8 cellular contexts compared by ENCODE assay signal in genomic region chr2:42859006-42859552, GRCh38.
DNase-seq lines count a peak whose midpoint lies in the region; ATAC-seq and TF ChIP-seq lines count a peak whose summit lies in the region.

No MANE protein-coding gene starts in this region.

- H3K4me3 ChIP-seq in NB4 (ENCODE audit: low read depth, low read length) = no peak overlapping the region
- H3K4me3 ChIP-seq in adipocyte (ENCODE audit: low read length) = no peak overlapping the region
- H3K4me3 ChIP-seq in aorta (ENCODE audit: low read length in 2 of 2) = no peak overlapping the region

- no peak overlapping the region for H3K27ac ChIP-seq in aorta (ENCODE audit: low read depth in 1 of 2, low read length in 2 of 2)

- no peaks in the 10 kb centered on the region for H3K27me3 ChIP-seq in adipocyte (replicated peaks; ENCODE audit: control insufficient read depth, insufficient read depth, low read length)
- no peaks in the 10 kb centered on the region for H3K27me3 ChIP-seq in aorta (ENCODE audit: control insufficient read depth in 1 of 2, insufficient read depth in 2 of 2, low read length in 1 of 2)

- TF ChIP-seq POLR2A in NB4 (IDR thresholded peaks at IDR 0.05; ENCODE audit: extremely low read depth, insufficient read length) = no peak

- peak overlapping the region; percentile 76 for H3K9ac ChIP-seq in adipocyte (ENCODE audit: low read length)

- no peak for ATAC-seq in aorta (ENCODE audit: low FRiP score)

- H3K36me3 ChIP-seq in adipocyte (ENCODE audit: control insufficient read depth, insufficient read depth, low read length, severe bottlenecking) (no peaks in the 10 kb centered on the region), aorta (ENCODE audit: control insufficient read depth in 1 of 2, insufficient read depth in 2 of 2, low read length in 1 of 2) (no peaks in the 10 kb centered on the region)

- WGBS in aorta, 2 donors = 17 to 20% methylated on average over 2 of the region's 2 CpGs

- intact Hi-C loops in aorta (cut with DNase I) = loop anchor here (2.0 to 10.0 kb wide), 4 partner anchors 363 to 626 kb away; partner anchors contain the start of gene ZFP36L2 (in 1 of the 2)

- H3K9me3 ChIP-seq in adipocyte (ENCODE audit: control insufficient read depth, low read length) (no peaks in the 10 kb centered on the region), aorta (ENCODE audit: control insufficient read depth, low read length) (no peaks in the 10 kb centered on the region)

- TF ChIP-seq CTCF in NB4 (IDR thresholded peaks at IDR 0.05; ENCODE audit: low read depth, low read length) = peak; percentile 94

- peaks cover 26% of the 10 kb centered on the region for H3K4me1 ChIP-seq in adipocyte (ENCODE audit: control insufficient read depth, insufficient read depth, low read length)
- H3K4me1 ChIP-seq in aorta (ENCODE audit: control insufficient read depth in 1 of 2, insufficient read depth in 2 of 2, low read length in 2 of 2) = no peaks in the 10 kb centered on the region

- DNase-seq in NCI-H510A treated with DMSO at 0.1 percent for 48 hours (lab: John Stamatoyannopoulos, UW) (peak; percentile 47), NCI-H510A (lab: John Stamatoyannopoulos, UW) (no peak), NB4 (ENCODE audit: low read depth) (peak; percentile 88), SW480 (ENCODE audit: low spot score) (peak; percentile 53), adipocyte (ENCODE audit: low read depth) (peak; percentile 74), islet precursor cell (peak; percentile 84), aorta (no peak)
- DNase-seq in stimulated activated CD4-positive, alpha-beta T cell treated with anti-CD3 and anti-CD28 coated beads, Interleukin-4, amount 100 ng/mL, for 24 hours = peak; percentile 74

Comparison
In these comparisons a context has a peak if more than half of its experiments do, and no peak if none do; other contexts are left out.
1. DNase-seq: peak in NCI-H510A treated with DMSO at 0.1 percent for 48 hours (single experiment), NB4 (single experiment), SW480 (single experiment), adipocyte (single experiment), islet precursor cell (single experiment) and stimulated activated CD4-positive, alpha-beta T cell treated with anti-CD3 and anti-CD28 coated beads, Interleukin-4, amount 100 ng/mL, for 24 hours (single experiment); none in NCI-H510A (single experiment) and aorta (0 of 2).